In genomic region chr17:42798383-42799380, GRCh38 we compare ENCODE assay signal across 8 cellular contexts. TPM values are rescaled to one million over a fixed set of nuclear protein-coding genes. Genes with fewer than 3 reads are reported as not detected.
A peak's percentile ranks its signal among the peaks of the same experiment; 100 is the strongest.
DNase-seq lines count a peak whose midpoint lies in the region; ATAC-seq and TF ChIP-seq lines count a peak whose summit lies in the region.

TSS of gene CNTD1 (plus strand) at chr17:42798861. CDS start at chr17:42799068, 207 bp downstream.
TSS of gene COA3 (minus strand) at chr17:42798704. CDS start at chr17:42798681, 23 bp downstream.

- H3K23ac ChIP-seq in neuronal stem cell (ENCODE audit: low read depth, low read length, poor library complexity) = no peak within 1 kb of the TSS

- WGBS in gastroesophageal sphincter (ENCODE audit: low coverage in 1 of 2), 2 donors = 37 to 47% methylated on average over 3 to 22 of the region's 66 CpGs
- no CpG with 5 or more reads among the region's 66 CpGs for WGBS in neuronal stem cell (ENCODE audit: extremely low coverage in 2 of 2, insufficient read length in 2 of 2, insufficient replicate concordance in 1 of 2), 2 donors

- peak within 1 kb of the TSS; percentile 85 for H2AFZ ChIP-seq in Loucy (ENCODE audit: low read length)
- peak within 1 kb of the TSS; percentile 80 for H2AFZ ChIP-seq in neuronal stem cell (ENCODE audit: low read length)

- H3K27me3 ChIP-seq in Loucy (ENCODE audit: insufficient read depth, low read length, poor library complexity, severe bottlenecking) (no peaks in the 10 kb centered on the region), SJSA1 (replicated peaks) (no peaks in the 10 kb centered on the region), gastroesophageal sphincter (no peaks in the 10 kb centered on the region), neuronal stem cell (ENCODE audit: control insufficient read depth in 3 of 3, insufficient read depth in 3 of 3, low read depth in 1 of 3, low read length in 3 of 3) (peaks cover 0 to 2% (median 0%) of the 10 kb centered on the region in 3 experiments)

- no peak within 1 kb of the TSS for H3K4ac ChIP-seq in neuronal stem cell (ENCODE audit: low read length)

- TF ChIP-seq POLR2A in gastroesophageal sphincter (IDR thresholded peaks at IDR 0.05) = peak in 1 of 2 donors; percentile 8

- H3K14ac ChIP-seq in neuronal stem cell (ENCODE audit: low read length) = peak within 1 kb of the TSS; percentile 85

- peak within 1 kb of the TSS; percentile 19 for H2BK15ac ChIP-seq in neuronal stem cell (ENCODE audit: low read length)

- no peak within 1 kb of the TSS for H2AK5ac ChIP-seq in neuronal stem cell (ENCODE audit: low read depth, low read length)

- H3K36me3 ChIP-seq in Loucy (ENCODE audit: insufficient read depth, low read length) (no peaks in the 10 kb centered on the region), SJSA1 (peaks cover 14% of the 10 kb centered on the region; the same call in 1 of the 2 replicates), gastroesophageal sphincter (peaks cover 0 to 30% of the 10 kb centered on the region in 2 donors), neuronal stem cell (replicated peaks in 1 of 2; ENCODE audit: control insufficient read depth in 2 of 2, insufficient read depth in 2 of 2, low read length in 2 of 2) (peaks cover 4 to 25% of the 10 kb centered on the region in 2 donors)

- H4K8ac ChIP-seq in neuronal stem cell (ENCODE audit: low read depth, low read length) = no peak within 1 kb of the TSS

- TF ChIP-seq EP300 in gastroesophageal sphincter (IDR thresholded peaks at IDR 0.05) = no peak

- H3K79me1 ChIP-seq in neuronal stem cell (ENCODE audit: low read depth, low read length) = no peaks in the 10 kb centered on the region

- H3K9ac ChIP-seq in Loucy (ENCODE audit: low read depth, low read length, poor library complexity, severe bottlenecking) = peak within 1 kb of the TSS; percentile 88
- H3K9ac ChIP-seq in neuronal stem cell (ENCODE audit: low read depth, low read length, poor library complexity) = peak within 1 kb of the TSS; percentile 87

- H4K20me1 ChIP-seq in Loucy (ENCODE audit: insufficient read depth, low read length, poor library complexity, severe bottlenecking) = no peaks in the 10 kb centered on the region

- H3K4me3 ChIP-seq in Loucy (ENCODE audit: low read length, poor library complexity, severe bottlenecking) (peak within 1 kb of the TSS; percentile 88), SJSA1 (peak within 1 kb of the TSS; percentile 69), gastroesophageal sphincter (peak within 1 kb of the TSS; percentile 64 to 80), neuronal stem cell (ENCODE audit: low read length in 2 of 2) (peak within 1 kb of the TSS; percentile 66 to 97)

- H3K27ac ChIP-seq in SJSA1 = peak within 1 kb of the TSS; percentile 30
- H3K27ac ChIP-seq in gastroesophageal sphincter = peak within 1 kb of the TSS; percentile 11 to 84 (median 78)
- H3K27ac ChIP-seq in neuronal stem cell (replicated peaks; ENCODE audit: low read length) = no peak within 1 kb of the TSS

- no peak within 1 kb of the TSS for H2BK5ac ChIP-seq in neuronal stem cell (ENCODE audit: low read length)

- no peak within 1 kb of the TSS for H4K91ac ChIP-seq in neuronal stem cell (ENCODE audit: low read depth, low read length, poor library complexity)

- H3K9me2 ChIP-seq in Loucy (replicated peaks; ENCODE audit: low read depth, low read length) = no peaks in the 10 kb centered on the region

- H3K4me1 ChIP-seq in Loucy (ENCODE audit: insufficient read depth, low read length, poor library complexity, severe bottlenecking) (peaks cover 12% of the 10 kb centered on the region), SJSA1 (replicated peaks) (peaks cover 16% of the 10 kb centered on the region), gastroesophageal sphincter (peaks cover 5 to 38% (median 11%) of the 10 kb centered on the region in 3 donors), neuronal stem cell (ENCODE audit: control insufficient read depth in 2 of 2, insufficient read depth in 1 of 2, low read depth in 1 of 2, low read length in 2 of 2) (peaks cover 10 to 16% of the 10 kb centered on the region in 2 donors)

- peak within 1 kb of the TSS; percentile 94 for H3K18ac ChIP-seq in neuronal stem cell (ENCODE audit: low read length)

- H3K9me3 ChIP-seq in Loucy (ENCODE audit: insufficient read depth, low read depth, low read length) (no peaks in the 10 kb centered on the region), SJSA1 (replicated peaks) (no peaks in the 10 kb centered on the region), gastroesophageal sphincter (no peaks in the 10 kb centered on the region), neuronal stem cell (replicated peaks in 1 of 2; ENCODE audit: control insufficient read depth in 2 of 2, insufficient read depth in 1 of 2, low read depth in 1 of 2, low read length in 2 of 2) (peaks cover 0 to 4% of the 10 kb centered on the region in 2 donors)

- no peak within 1 kb of the TSS for H2BK12ac ChIP-seq in neuronal stem cell (ENCODE audit: low read length)

- H3K4me2 ChIP-seq in Loucy (ENCODE audit: low read depth, low read length, poor library complexity, severe bottlenecking) (peak within 1 kb of the TSS; percentile 97), neuronal stem cell (ENCODE audit: insufficient read depth, low read length, poor library complexity, severe bottlenecking) (peak within 1 kb of the TSS; percentile 58)

- peak; percentile 98 for ATAC-seq in gastroesophageal sphincter

- TF ChIP-seq CTCF in GM20000 (IDR thresholded peaks at IDR 0.05; ENCODE audit: extremely low read depth, missing control alignments) = no peak
- no peak for TF ChIP-seq CTCF in Loucy (conservative IDR thresholded peaks at IDR 0.05; ENCODE audit: low read length)
- TF ChIP-seq CTCF in gastroesophageal sphincter (IDR thresholded peaks at IDR 0.05) = peak in 2 of 4 experiments; percentile 28

- H3F3A ChIP-seq in Loucy (ENCODE audit: low read depth) = no peaks in the 10 kb centered on the region

- DNase-seq in CMK (ENCODE audit: low read depth) (peak; percentile 56), GM20000 (ENCODE audit: low spot score) (peak; percentile 91), SJSA1 (ENCODE audit: low read depth in 1 of 2, low spot score in 2 of 2) (peak; percentile 73 to 87), neuronal stem cell (ENCODE audit: low spot score) (peak; percentile 77), stromal cell of bone marrow (ENCODE audit: low read depth) (peak; percentile 75)
- DNase-seq in activated naive CD4-positive, alpha-beta T cell treated with Interleukin-2 at 50 U/mL for 16 hours = peak; percentile 79

- H3K79me2 ChIP-seq in Loucy (ENCODE audit: insufficient read depth, low read length) = peaks cover 20% of the 10 kb centered on the region

- no peak within 1 kb of the TSS for H2BK120ac ChIP-seq in neuronal stem cell (ENCODE audit: low read depth, low read length)

RNA-seq across cellular contexts. Expression of gene CNTD1, which starts in this region (rescaled TPM):
- 0.18 TPM in 1 of 2 replicates, not detected in the other for total RNA-seq in SJSA1 (2014; rRNA removed; shearing (Covaris generic))
- total RNA-seq in gastroesophageal sphincter = under 1 TPM in 3 of 4 donors, not detected in 1; 0.20 to 0.93 (median 0.78) TPM
- polyA plus RNA-seq in neuronal stem cell (2013, experiment 1 of 2) = 0.08 TPM
- 0.32 TPM for polyA plus RNA-seq in neuronal stem cell (2013, experiment 2 of 2)

RNA-seq across cellular contexts. Expression of gene COA3, which starts in this region (rescaled TPM):
- 85.0 and 110 TPM in 2 replicates for total RNA-seq in SJSA1 (2014; rRNA removed; shearing (Covaris generic))
- total RNA-seq in gastroesophageal sphincter = 10 to 100 TPM; 55.3 to 81.4 (median 66.8) TPM
- polyA plus RNA-seq in neuronal stem cell (2013, experiment 1 of 2) = 87.7 TPM
- polyA plus RNA-seq in neuronal stem cell (2013, experiment 2 of 2) = 86.6 TPM
